Comparison of ENCODE assay signal across 23 cellular contexts in genomic region chr5:57582578-57583070, GRCh38.
A peak's percentile ranks its signal among the peaks of the same experiment; 100 is the strongest.
DNase-seq lines count a peak whose midpoint lies in the region; ATAC-seq and TF ChIP-seq lines count a peak whose summit lies in the region.
"Had no signal": no experiment of that assay in that cellular context is flagged by ENCODE, and none has a peak within 500 bp of the region (broad histone marks: within the 10 kb centered on the region; RNA-seq: fewer than 3 reads in every experiment).

No MANE protein-coding gene starts in this region.

- H3K4me2 ChIP-seq in neuronal stem cell (ENCODE audit: insufficient read depth, low read length, poor library complexity, severe bottlenecking) (no peak overlapping the region), Karpas-422 (ENCODE audit: low read depth, low read length, poor library complexity, severe bottlenecking) (no peak overlapping the region)
- H3K4me2 ChIP-seq: BLaER1 had no signal

- TF ChIP-seq CTCF in Panc1 (IDR thresholded peaks at IDR 0.05) = no peak

- no peak overlapping the region for H2BK120ac ChIP-seq in neuronal stem cell (ENCODE audit: low read depth, low read length)

- no peaks in the 10 kb centered on the region for H3K79me2 ChIP-seq in Karpas-422 (ENCODE audit: low read length)

- no peaks in the 10 kb centered on the region for H3K79me1 ChIP-seq in neuronal stem cell (ENCODE audit: low read depth, low read length)

- H4K20me1 ChIP-seq in Karpas-422 (ENCODE audit: insufficient read depth, low read depth, low read length) = no peaks in the 10 kb centered on the region
- H4K20me1 ChIP-seq: BLaER1 had no signal

- H2BK15ac ChIP-seq in neuronal stem cell (ENCODE audit: low read length) = no peak overlapping the region

- H2BK12ac ChIP-seq in neuronal stem cell (ENCODE audit: low read length) = no peak overlapping the region

- intact Hi-C loops in Right ventricle myocardium superior (cut with DNase I) (no loop called here), left cardiac atrium (cut with DNase I) (no loop called here), Panc1 (cut with micrococcal nuclease; ENCODE audit: unreplicated experiment) (no loop called here)

- CTCF ChIA-PET in Panc1 (lab: Charles Lee) = no interaction called here

- in situ Hi-C loops in Panc1 (cut with HindIII; ENCODE audit: low pct_unique_long_range_greater_than_20kb, low sequenced_read_pairs) = no loop called here

- no peaks in the 10 kb centered on the region for H3K9me2 ChIP-seq in Karpas-422 (replicated peaks; ENCODE audit: insufficient read depth, low read length)

- peak; percentile 36 for ATAC-seq in Right ventricle myocardium superior (ENCODE audit: poor library complexity)
- no peak for ATAC-seq in left cardiac atrium
- no peak for ATAC-seq in Panc1
- ATAC-seq: GM12878 had no signal

- H2BK5ac ChIP-seq in neuronal stem cell (ENCODE audit: low read length) = no peak overlapping the region

- H2AFZ ChIP-seq in neuronal stem cell (ENCODE audit: low read length) (peak overlapping the region; percentile 51), Karpas-422 (ENCODE audit: low read length) (no peak overlapping the region)

- no CpG with 5 or more reads among the region's 3 CpGs for WGBS in neuronal stem cell (ENCODE audit: extremely low coverage in 2 of 2, insufficient read length in 2 of 2, insufficient replicate concordance in 1 of 2), 2 donors

- no peak overlapping the region for H3K9ac ChIP-seq in neuronal stem cell (ENCODE audit: low read depth, low read length, poor library complexity)
- no peak overlapping the region for H3K9ac ChIP-seq in Karpas-422 (ENCODE audit: low read length)
- H3K9ac ChIP-seq: BLaER1 had no signal

- H4K91ac ChIP-seq in neuronal stem cell (ENCODE audit: low read depth, low read length, poor library complexity) = no peak overlapping the region

- POLR2A ChIA-PET in Panc1 (lab: Charles Lee) = no interaction called here

- H3K18ac ChIP-seq in neuronal stem cell (ENCODE audit: low read length) = no peak overlapping the region

- no peak overlapping the region for H3K4ac ChIP-seq in neuronal stem cell (ENCODE audit: low read length)

- H3K4me1 ChIP-seq in Panc1 (ENCODE audit: control insufficient read depth, insufficient read depth, low read length) (no peaks in the 10 kb centered on the region), neuronal stem cell (ENCODE audit: control insufficient read depth in 2 of 2, insufficient read depth in 1 of 2, low read depth in 1 of 2, low read length in 2 of 2) (peaks cover 0 to 5% of the 10 kb centered on the region in 2 donors), Karpas-422 (ENCODE audit: low read length) (no peaks in the 10 kb centered on the region)
- H3K4me1 ChIP-seq: BE2C, BLaER1 had no signal

- H3K27me3 ChIP-seq in Panc1 (ENCODE audit: control insufficient read depth, insufficient read depth, low read length) (no peaks in the 10 kb centered on the region), neuronal stem cell (ENCODE audit: control insufficient read depth in 3 of 3, insufficient read depth in 3 of 3, low read depth in 1 of 3, low read length in 3 of 3) (no peaks in the 10 kb centered on the region), Karpas-422 (ENCODE audit: low read length) (no peaks in the 10 kb centered on the region)
- H3K27me3 ChIP-seq: BE2C, BLaER1 had no signal

- DNase-seq in Right ventricle myocardium superior (no peak), left cardiac atrium (no peak), Panc1 (ENCODE audit: low read depth, low spot score) (no peak), neuronal stem cell (ENCODE audit: low spot score) (no peak), Karpas-422 (no peak)
- DNase-seq in stimulated activated naive CD4-positive, alpha-beta T cell treated with Interleukin-2 at 50 U/mL for 16 hours (lab: John Stamatoyannopoulos, UW) = no peak
- DNase-seq: 8988T; ACHN; BE2C; C1 segment of cervical spinal cord; CD4-positive, alpha-beta memory T cell; CD4-positive, CD25-positive, alpha-beta regulatory T cell; CD8-positive, alpha-beta memory T cell; COR-L47; DMS 273 treated with DMSO at 0.1 percent for 48 hours; DMS153; DMS53; DMS79; DND-41; EL; GDM1 had no signal

- no TSS peak for BruUV-seq in Panc1 (replicated peaks; lab: Mats Ljungman, UMichigan)

- H3K9me3 ChIP-seq in Panc1 (ENCODE audit: control insufficient read depth, insufficient read depth, low read depth, low read length) (no peaks in the 10 kb centered on the region), neuronal stem cell (replicated peaks in 1 of 2; ENCODE audit: control insufficient read depth in 2 of 2, insufficient read depth in 1 of 2, low read depth in 1 of 2, low read length in 2 of 2) (no peaks in the 10 kb centered on the region), Karpas-422 (ENCODE audit: low read length) (no peaks in the 10 kb centered on the region)
- H3K9me3 ChIP-seq: BE2C, BLaER1 had no signal

- no peak overlapping the region for H2AK5ac ChIP-seq in neuronal stem cell (ENCODE audit: low read depth, low read length)

- no peak overlapping the region for H3K14ac ChIP-seq in neuronal stem cell (ENCODE audit: low read length)

- no peak overlapping the region for H3K4me3 ChIP-seq in Panc1 (ENCODE audit: low read depth in 2 of 2, low read length in 2 of 2)
- H3K4me3 ChIP-seq in neuronal stem cell (ENCODE audit: low read length in 2 of 2) = no peak overlapping the region
- H3K4me3 ChIP-seq in Karpas-422 (ENCODE audit: low read length) = no peak overlapping the region
- H3K4me3 ChIP-seq: BLaER1, GM12878 had no signal

- H3K36me3 ChIP-seq in Panc1 (ENCODE audit: control insufficient read depth, insufficient read depth, low read length) (no peaks in the 10 kb centered on the region), neuronal stem cell (replicated peaks in 1 of 2; ENCODE audit: control insufficient read depth in 2 of 2, insufficient read depth in 2 of 2, low read length in 2 of 2) (no peaks in the 10 kb centered on the region), Karpas-422 (ENCODE audit: insufficient read depth, low read length) (no peaks in the 10 kb centered on the region)
- H3K36me3 ChIP-seq: BE2C, BLaER1 had no signal

- H3K27ac ChIP-seq in Panc1 (ENCODE audit: low read length) = 0 out of 2 replicates have a peak overlapping the region, but pooled peaks have one; percentile 36
- H3K27ac ChIP-seq in neuronal stem cell (replicated peaks; ENCODE audit: low read length) = no peak overlapping the region
- no peak overlapping the region for H3K27ac ChIP-seq in Karpas-422 (ENCODE audit: low read length)
- H3K27ac ChIP-seq: BLaER1 had no signal

- no peak overlapping the region for H4K8ac ChIP-seq in neuronal stem cell (ENCODE audit: low read depth, low read length)

- H3K23ac ChIP-seq in neuronal stem cell (ENCODE audit: low read depth, low read length, poor library complexity) = no peak overlapping the region
